In the genomic region with DNA sequence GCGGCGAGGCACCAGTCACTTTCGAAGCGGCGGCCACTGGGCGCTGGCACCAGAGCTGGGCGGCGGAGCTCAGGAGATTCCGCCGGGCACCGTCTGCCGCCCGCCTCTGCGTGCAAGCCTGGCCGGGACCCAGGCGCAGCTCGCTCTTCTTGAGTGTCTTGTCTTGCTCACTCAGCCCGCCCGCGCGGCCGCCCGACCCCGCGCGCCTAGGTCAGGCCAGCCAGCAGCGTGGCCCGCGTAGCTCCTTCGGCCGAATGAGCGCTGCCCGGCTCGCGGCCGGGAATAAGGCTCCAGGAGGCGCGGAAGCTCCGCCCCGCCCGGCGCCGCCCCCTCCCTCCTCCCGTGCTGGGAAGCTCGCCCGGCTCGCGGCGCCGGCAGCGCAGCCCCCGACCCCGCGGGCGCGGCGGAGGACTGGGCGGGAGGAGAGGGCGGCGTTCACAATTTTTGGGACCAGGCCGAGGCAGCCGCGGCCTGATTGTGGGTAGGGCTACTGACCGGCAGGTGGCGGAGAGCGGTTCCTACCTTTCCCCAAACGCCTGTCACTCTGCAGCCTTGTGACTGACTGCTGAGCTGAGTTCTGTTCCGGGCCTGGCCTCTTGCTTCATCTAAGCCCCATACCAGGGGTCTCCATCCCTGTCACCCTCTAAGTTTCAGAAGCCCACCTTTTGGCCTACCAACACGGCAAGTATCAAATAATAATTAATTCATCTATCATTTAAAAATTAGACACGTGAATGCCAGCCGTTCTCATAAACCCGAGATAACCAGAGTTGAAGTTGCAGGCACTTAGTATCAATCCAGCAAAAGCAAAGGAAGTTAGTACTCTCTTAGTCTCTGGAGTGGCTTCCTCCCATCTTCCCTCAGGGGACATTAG, we compare ENCODE assay signal across 7 cellular contexts. TPM values are rescaled to one million over a fixed set of nuclear protein-coding genes. Genes with fewer than 3 reads are reported as not detected.
DNase-seq lines count a peak whose midpoint lies in the region; ATAC-seq and TF ChIP-seq lines count a peak whose summit lies in the region.

A gene with protein sequence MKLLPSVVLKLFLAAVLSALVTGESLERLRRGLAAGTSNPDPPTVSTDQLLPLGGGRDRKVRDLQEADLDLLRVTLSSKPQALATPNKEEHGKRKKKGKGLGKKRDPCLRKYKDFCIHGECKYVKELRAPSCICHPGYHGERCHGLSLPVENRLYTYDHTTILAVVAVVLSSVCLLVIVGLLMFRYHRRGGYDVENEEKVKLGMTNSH (minus strand): TSS at position 256 of the 874 bp plus-strand sequence. CDS start 275 bp downstream, outside the sequence.

- CTCF ChIA-PET in MCF 10A (lab: Yijun Ruan, JAX): interaction anchor here (0.6 to 23.2 kb wide), 40 partner anchors 8 to 1628 kb away, joined by 3 to 1450 read pairs (median 5); a partner anchor contains a TSS

- POLR2A ChIA-PET in MCF 10A (lab: Yijun Ruan, JAX): interaction anchor here (0.7 to 9.6 kb wide), 41 partner anchors 9 to 766 kb away, joined by 3 to 136 read pairs (median 6); a partner anchor contains a TSS

- no peaks in the 10 kb centered on the region for H3K27me3 Mint-ChIP-seq in MCF 10A (ENCODE audit: insufficient read depth, unreplicated experiment)

- TF ChIP-seq CTCF in MCF 10A (IDR thresholded peaks at IDR 0.05; ENCODE audit: unreplicated experiment): peak; percentile 62

- H3K4me3 Mint-ChIP-seq in MCF 10A (ENCODE audit: unreplicated experiment): peak within 1 kb of the TSS; percentile 78

- peak within 1 kb of the TSS; percentile 66 for H3K4me3 ChIP-seq in iPS-11a (ENCODE audit: low read depth, low read length)

- BruUV-seq in MCF 10A (replicated peaks; lab: Mats Ljungman, UMichigan): no TSS peak

- H3K27ac Mint-ChIP-seq in MCF 10A (ENCODE audit: low read depth, unreplicated experiment): peak within 1 kb of the TSS; percentile 54

- peak; percentile 59 for ATAC-seq in HG02571 (IDR thresholded peaks at IDR 0.05; ENCODE audit: unreplicated experiment)
- ATAC-seq in sciatic nerve: peak; percentile 79

- H3K9me3 Mint-ChIP-seq in MCF 10A (ENCODE audit: unreplicated experiment): no peaks in the 10 kb centered on the region

- DNase-seq in NCI-H1048 (lab: John Stamatoyannopoulos, UW) (peak; percentile 28), T-helper 9 cell (peak; percentile 56), MCF 10A (ENCODE audit: unreplicated experiment) (peak; percentile 94), sciatic nerve (ENCODE audit: low spot score) (peak; percentile 90)

- H3K4me1 Mint-ChIP-seq in MCF 10A (ENCODE audit: insufficient read depth, unreplicated experiment): peaks cover 47% of the 10 kb centered on the region

- intact Hi-C loops in MCF 10A (cut with micrococcal nuclease): loop anchor here (1.0 to 5.0 kb wide), 6 partner anchors 11 to 189 kb away; a partner anchor contains a TSS
- intact Hi-C loops in sciatic nerve (cut with DNase I): loop anchor here (5.0 kb wide), 1 partner anchor 104 kb away; no protein-coding TSS in a partner anchor

- H3K36me3 Mint-ChIP-seq in MCF 10A (ENCODE audit: insufficient read depth, unreplicated experiment): peaks cover 18% of the 10 kb centered on the region

- TF ChIP-seq POLR2A in GM15510 (IDR thresholded peaks at IDR 0.05; ENCODE audit: borderline replicate concordance, extremely low read depth, insufficient read length): peak; percentile 63

RNA-seq across cellular contexts. Expression of the gene that starts here (rescaled TPM):
- total RNA-seq in MCF 10A (2022) (20.6 and 55.7 TPM in 2 replicates), sciatic nerve (21.1 TPM)

Comparison
In these comparisons a context has a peak if more than half of its experiments do, and no peak if none do; other contexts are left out.
1. Peak in every context shown above with its lines: DNase-seq, ATAC-seq and H3K4me3 ChIP-seq.
2. DNase-seq: peak in every context shown above with its lines; median percentile 94 in MCF 10A; 90 in sciatic nerve; 56 in T-helper 9 cell; 28 in NCI-H1048.